Comparison of ENCODE assay signal across 1 cellular context in genomic region chr6:30763618-30764489, GRCh38.
TF ChIP-seq lines count a peak whose summit lies in the region.

No MANE protein-coding gene starts in this region.

TF ChIP-seq in HepG2, 621 proteins besides CTCF, POLR2A, EP300 and RAD21 (continued from another document and continues in another):
- TF ChIP-seq ATF4 (CRISPR knock-in tag; IDR thresholded peaks at IDR 0.05) (peak in 1 of 2 experiments; percentile 89; a peak in 2 of 4 replicates), JARID2 (CRISPR knock-in tag; IDR thresholded peaks at IDR 0.05; ENCODE audit: insufficient replicate concordance) (peak; percentile 97), MATR3 (CRISPR knock-in tag; IDR thresholded peaks at IDR 0.05) (no peak), SETDB1 (CRISPR knock-in tag; IDR thresholded peaks at IDR 0.05; ENCODE audit: borderline replicate concordance) (no peak), ZNF263 (CRISPR knock-in tag; IDR thresholded peaks at IDR 0.05) (peak; percentile 69), ZNF674 (CRISPR knock-in tag; IDR thresholded peaks at IDR 0.05; ENCODE audit: low read depth) (0 out of 2 replicates have a peak, but pooled peaks have one; percentile 63), ZNF234 (CRISPR knock-in tag; conservative IDR thresholded peaks at IDR 0.05) (no peak), AHR (CRISPR knock-in tag; IDR thresholded peaks at IDR 0.05) (peak; percentile 45; the same call in 1 of the 2 replicates), USF2 (IDR thresholded peaks at IDR 0.05; ENCODE audit: low read depth, low read length) (no peak), USF2 (CRISPR knock-in tag; IDR thresholded peaks at IDR 0.05; ENCODE audit: borderline replicate concordance) (no peak), BCL6 (CRISPR knock-in tag; IDR thresholded peaks at IDR 0.05) (peak; percentile 94), MAF1 (CRISPR knock-in tag; IDR thresholded peaks at IDR 0.05; ENCODE audit: borderline replicate concordance) (no peak; the same call in 1 of the 2 replicates), PTBP1 (IDR thresholded peaks at IDR 0.05; ENCODE audit: low read depth, low read length, poor library complexity, severe bottlenecking) (no peak), MTF1 (CRISPR knock-in tag; IDR thresholded peaks at IDR 0.05) (no peak), ZBTB40 (IDR thresholded peaks at IDR 0.05) (no peak), ZBTB40 (CRISPR knock-in tag; IDR thresholded peaks at IDR 0.05) (peak; percentile 53), NR0B2 (CRISPR knock-in tag; IDR thresholded peaks at IDR 0.05) (no peak), RBM22 (optimal IDR thresholded peaks at IDR 0.05; ENCODE audit: low read length) (no peak), ZNF558 (CRISPR knock-in tag; IDR thresholded peaks at IDR 0.05; ENCODE audit: borderline replicate concordance) (peak; percentile 76; the same call in 1 of the 2 replicates), TCF7 (IDR thresholded peaks at IDR 0.05; ENCODE audit: low read depth) (peak; percentile 83), AFF4 (CRISPR knock-in tag; IDR thresholded peaks at IDR 0.05) (peak; percentile 54; the same call in 1 of the 2 replicates), ZBTB49 (CRISPR knock-in tag; IDR thresholded peaks at IDR 0.05; ENCODE audit: borderline replicate concordance) (no peak), ZNF142 (CRISPR knock-in tag; IDR thresholded peaks at IDR 0.05) (0 out of 2 replicates have a peak, but pooled peaks have one; percentile 13), ZNF512 (CRISPR knock-in tag; IDR thresholded peaks at IDR 0.05) (0 out of 2 replicates have a peak, but pooled peaks have one; percentile 20)
